In genomic region chr6:35797837-35798526, GRCh38 we compare ENCODE assay signal across 18 cellular contexts. TPM values are rescaled to one million over a fixed set of nuclear protein-coding genes. Genes with fewer than 3 reads are reported as not detected.
"Had no signal": no experiment of that assay in that cellular context is flagged by ENCODE, and none has a peak within 500 bp of the region (broad histone marks: within the 10 kb centered on the region; RNA-seq: fewer than 3 reads in every experiment).

No MANE protein-coding gene starts in this region.

- ATAC-seq: stimulated activated naive CD8-positive, alpha-beta T cell treated with anti-CD3 and anti-CD28 coated beads, Interleukin-15, amount 100 ng/mL, for 72 hours had no signal

- H3K27me3 Mint-ChIP-seq: activated CD4-positive, alpha-beta T cell treated with anti-CD3 and anti-CD28 coated beads, Interleukin-2, amount 10 ng/mL, durations not matched to agents 24 days and 14 days had no signal

- H3K27me3 ChIP-seq: testis, uterus had no signal

- H3K4me3 Mint-ChIP-seq: activated B cell treated with CpG ODN at 0.5 μM for 24 hours; activated CD4-positive, alpha-beta T cell treated with anti-CD3 and anti-CD28 coated beads, Interleukin-2, amount 10 ng/mL, durations not matched to agents 24 days and 14 days; activated T-helper 1 cell treated with anti-CD3 and anti-CD28 coated beads, Interleukin-12 subunit alpha, Interleukin-12 subunit beta, Interleukin-2, Interleukin-4 antibody, amounts not matched to agents 30 ng/mL and 10 ng/mL and 1 ng/mL, durations not matched to agents 14 hours and 24 hours and 36 hours; stimulated activated naive CD8-positive, alpha-beta T cell treated with anti-CD3 and anti-CD28 coated beads, Interleukin-15, amount 100 ng/mL, for 72 hours had no signal

- DNase-seq: activated B cell treated with CpG ODN at 0.5 μM for 24 hours; activated CD4-positive, alpha-beta T cell treated with anti-CD3 and anti-CD28 coated beads, Interleukin-2, amount 10 ng/mL, durations not matched to agents 24 days and 14 days; activated naive CD4-positive, alpha-beta T cell treated with Interleukin-2 at 50 U/mL for 16 hours; central memory CD4-positive, alpha-beta T cell; effector CD8-positive, alpha-beta T cell; hippocampal formation; lower lobe of right lung; midbrain; occipital lobe; stimulated activated CD4-positive, alpha-beta T cell treated with anti-CD3 and anti-CD28 coated beads, Interleukin-15, amount 100 ng/mL, for 24 hours; stimulated activated CD4-positive, alpha-beta T cell treated with anti-CD3 and anti-CD28 coated beads, Interleukin-4, amount 100 ng/mL, for 24 hours; stimulated activated naive CD8-positive, alpha-beta T cell treated with anti-CD3 and anti-CD28 coated beads, Interleukin-15, amount 100 ng/mL, for 72 hours; T-helper 1 cell; testis; uterus had no signal

- H3K4me1 ChIP-seq: lower lobe of right lung, testis, uterus had no signal

- H3K9me3 Mint-ChIP-seq: activated B cell treated with CpG ODN at 0.5 μM for 24 hours; activated CD4-positive, alpha-beta T cell treated with anti-CD3 and anti-CD28 coated beads, Interleukin-2, amount 10 ng/mL, durations not matched to agents 24 days and 14 days; activated T-helper 1 cell treated with anti-CD3 and anti-CD28 coated beads, Interleukin-12 subunit alpha, Interleukin-12 subunit beta, Interleukin-2, Interleukin-4 antibody, amounts not matched to agents 30 ng/mL and 10 ng/mL and 1 ng/mL, durations not matched to agents 14 hours and 24 hours and 36 hours; stimulated activated naive CD8-positive, alpha-beta T cell treated with anti-CD3 and anti-CD28 coated beads, Interleukin-15, amount 100 ng/mL, for 72 hours had no signal

- H3K27ac ChIP-seq: coronary artery, lower lobe of right lung, testis, uterus had no signal

- H3K27ac Mint-ChIP-seq: activated B cell treated with CpG ODN at 0.5 μM for 24 hours; activated CD4-positive, alpha-beta T cell treated with anti-CD3 and anti-CD28 coated beads, Interleukin-2, amount 10 ng/mL, durations not matched to agents 24 days and 14 days; activated T-helper 1 cell treated with anti-CD3 and anti-CD28 coated beads, Interleukin-12 subunit alpha, Interleukin-12 subunit beta, Interleukin-2, Interleukin-4 antibody, amounts not matched to agents 30 ng/mL and 10 ng/mL and 1 ng/mL, durations not matched to agents 14 hours and 24 hours and 36 hours; stimulated activated naive CD8-positive, alpha-beta T cell treated with anti-CD3 and anti-CD28 coated beads, Interleukin-15, amount 100 ng/mL, for 72 hours had no signal

- H3K4me1 Mint-ChIP-seq: activated B cell treated with CpG ODN at 0.5 μM for 24 hours; activated CD4-positive, alpha-beta T cell treated with anti-CD3 and anti-CD28 coated beads, Interleukin-2, amount 10 ng/mL, durations not matched to agents 24 days and 14 days; stimulated activated naive CD8-positive, alpha-beta T cell treated with anti-CD3 and anti-CD28 coated beads, Interleukin-15, amount 100 ng/mL, for 72 hours had no signal

- H3K4me3 ChIP-seq: coronary artery, lower lobe of right lung, testis, uterus had no signal

- H3K9me3 ChIP-seq: lower lobe of right lung, testis, uterus had no signal

- H3K36me3 ChIP-seq: lower lobe of right lung, uterus had no signal

RNA-seq across cellular contexts. Expression of gene CLPS, which starts 0.9 kb away (rescaled TPM):
- total RNA-seq: activated B cell treated with CpG ODN at 0.5 μM for 24 hours; activated CD4-positive, alpha-beta T cell treated with anti-CD3 and anti-CD28 coated beads, Interleukin-2, amount 10 ng/mL, durations not matched to agents 24 days and 14 days; activated T-helper 1 cell treated with anti-CD3 and anti-CD28 coated beads, Interleukin-12 subunit alpha, Interleukin-12 subunit beta, Interleukin-2, Interleukin-4 antibody, amounts not matched to agents 30 ng/mL and 10 ng/mL and 1 ng/mL, durations not matched to agents 14 hours and 24 hours and 36 hours; epithelial cell of proximal tubule; lower lobe of right lung; occipital lobe; uterus had no signal

RNA-seq across cellular contexts. Expression of gene LHFPL5, which starts 7.2 kb away (rescaled TPM):
- total RNA-seq: activated B cell treated with CpG ODN at 0.5 μM for 24 hours; activated CD4-positive, alpha-beta T cell treated with anti-CD3 and anti-CD28 coated beads, Interleukin-2, amount 10 ng/mL, durations not matched to agents 24 days and 14 days; activated T-helper 1 cell treated with anti-CD3 and anti-CD28 coated beads, Interleukin-12 subunit alpha, Interleukin-12 subunit beta, Interleukin-2, Interleukin-4 antibody, amounts not matched to agents 30 ng/mL and 10 ng/mL and 1 ng/mL, durations not matched to agents 14 hours and 24 hours and 36 hours; lower lobe of right lung; uterus had no signal

RNA-seq across cellular contexts. Expression of gene CLPSL1, which starts 17.2 kb away (rescaled TPM):
- total RNA-seq: activated B cell treated with CpG ODN at 0.5 μM for 24 hours; activated CD4-positive, alpha-beta T cell treated with anti-CD3 and anti-CD28 coated beads, Interleukin-2, amount 10 ng/mL, durations not matched to agents 24 days and 14 days; activated T-helper 1 cell treated with anti-CD3 and anti-CD28 coated beads, Interleukin-12 subunit alpha, Interleukin-12 subunit beta, Interleukin-2, Interleukin-4 antibody, amounts not matched to agents 30 ng/mL and 10 ng/mL and 1 ng/mL, durations not matched to agents 14 hours and 24 hours and 36 hours; epithelial cell of proximal tubule; lower lobe of right lung; occipital lobe; testis; uterus had no signal

RNA-seq across cellular contexts. Expression of gene CLPSL2, which starts 21.6 kb away (rescaled TPM):
- total RNA-seq: activated B cell treated with CpG ODN at 0.5 μM for 24 hours; activated CD4-positive, alpha-beta T cell treated with anti-CD3 and anti-CD28 coated beads, Interleukin-2, amount 10 ng/mL, durations not matched to agents 24 days and 14 days; activated T-helper 1 cell treated with anti-CD3 and anti-CD28 coated beads, Interleukin-12 subunit alpha, Interleukin-12 subunit beta, Interleukin-2, Interleukin-4 antibody, amounts not matched to agents 30 ng/mL and 10 ng/mL and 1 ng/mL, durations not matched to agents 14 hours and 24 hours and 36 hours; epithelial cell of proximal tubule; lower lobe of right lung; occipital lobe; testis; uterus had no signal
